In genomic region chr2:60840880-60841279, GRCh38 we compare ENCODE assay signal across 9 cellular contexts. TPM values are rescaled to one million over a fixed set of nuclear protein-coding genes. Genes with fewer than 3 reads are reported as not detected.
A peak's percentile ranks its signal among the peaks of the same experiment; 100 is the strongest.
DNase-seq lines count a peak whose midpoint lies in the region; ATAC-seq and TF ChIP-seq lines count a peak whose summit lies in the region.
"Had no signal": no experiment of that assay in that cellular context is flagged by ENCODE, and none has a peak within 500 bp of the region (broad histone marks: within the 10 kb centered on the region; RNA-seq: fewer than 3 reads in every experiment).

No MANE protein-coding gene starts in this region.

- no peak for TF ChIP-seq CTCF in omental fat pad (IDR thresholded peaks at IDR 0.05)

- peak overlapping the region; percentile 85 to 99 (median 96) for H3K27ac Mint-ChIP-seq in naive B cell

- ATAC-seq in GM18873 (IDR thresholded peaks at IDR 0.05; ENCODE audit: low FRiP score, unreplicated experiment), result peak; percentile 51
- ATAC-seq in GM21786 (IDR thresholded peaks at IDR 0.05; ENCODE audit: unreplicated experiment), result peak; percentile 50
- peak; percentile 46 for ATAC-seq in HG03565 (IDR thresholded peaks at IDR 0.05; ENCODE audit: unreplicated experiment)
- peak; percentile 89 to 91 for ATAC-seq in naive B cell (ENCODE audit: low read depth in 2 of 2)
- no peak for ATAC-seq in omental fat pad (ENCODE audit: low FRiP score)

- H3K27me3 Mint-ChIP-seq in naive B cell, result no peaks in the 10 kb centered on the region

- H3K9me3 Mint-ChIP-seq in naive B cell, result peaks cover 0 to 3% (median 0%) of the 10 kb centered on the region in 7 donors

- peaks cover 66 to 92% (median 79%) of the 10 kb centered on the region in 3 donors for H3K4me1 Mint-ChIP-seq in naive B cell

- peak overlapping the region; percentile 46 to 89 (median 76) for H3K4me3 Mint-ChIP-seq in naive B cell

- H3K36me3 Mint-ChIP-seq in naive B cell, result peaks cover 3 to 7% of the 10 kb centered on the region in 2 donors

- peak; percentile 82 for DNase-seq in naive B cell
- no peak for DNase-seq in dermis blood vessel endothelial cell
- DNase-seq in glomerular visceral epithelial cell (ENCODE audit: extremely low spot score), result no peak
- DNase-seq in omental fat pad (ENCODE audit: low spot score), result no peak
- no peak for DNase-seq in iPS-NIHi7 (ENCODE audit: extremely low spot score)
- DNase-seq: NCI-H524 had no signal

RNA-seq across cellular contexts. Expression of gene REL, which starts 40.5 kb away (rescaled TPM):
- 100 to 1,000 TPM in 3 of 6 donors, 10 to 100 TPM in 3; 30.1 to 125 (median 106) TPM for polyA plus RNA-seq in naive B cell (ENCODE audit: low read depth in 6 of 6)
- 21.8 and 30.4 TPM in 2 replicates for total RNA-seq in dermis blood vessel endothelial cell
- 100 to 1,000 TPM in 1 of 4 donors, 10 to 100 TPM in 3; 15.5 to 128 (median 22.5) TPM for total RNA-seq in omental fat pad
